ENCODE assay signal across 12 cellular contexts in genomic region chr7:131431289-131431688, GRCh38.
DNase-seq lines count a peak whose midpoint lies in the region; ATAC-seq, FAIRE-seq and TF ChIP-seq lines count a peak whose summit lies in the region.
"Had no signal": no experiment of that assay in that cellular context is flagged by ENCODE, and none has a peak within 500 bp of the region (broad histone marks: within the 10 kb centered on the region; RNA-seq: fewer than 3 reads in every experiment).

No MANE protein-coding gene starts in this region.

- no peak overlapping the region for H3K27ac ChIP-seq in mesendoderm (ENCODE audit: low read depth, low read length)
- H3K27ac ChIP-seq: BLaER1 had no signal

- no peak overlapping the region for H3K9ac ChIP-seq in mesendoderm (ENCODE audit: low read length)
- H3K9ac ChIP-seq: BLaER1 had no signal

- no peak overlapping the region for H2AK5ac ChIP-seq in mesendoderm (ENCODE audit: low read length)

- H3K27me3 ChIP-seq in bronchial epithelial cell (ENCODE audit: control insufficient read depth, insufficient read depth, low read length) (no peaks in the 10 kb centered on the region), mesendoderm (ENCODE audit: insufficient read depth, low read length, poor library complexity) (no peaks in the 10 kb centered on the region)
- H3K27me3 ChIP-seq: BLaER1 had no signal

- H3K4me3 Mint-ChIP-seq in mesothelial cell of epicardium = no peak overlapping the region
- H3K4me3 Mint-ChIP-seq: activated B cell treated with CpG ODN at 0.5 μM for 24 hours had no signal

- no peak overlapping the region for H4K8ac ChIP-seq in mesendoderm (ENCODE audit: low read depth, low read length)

- H3K27ac Mint-ChIP-seq in mesothelial cell of epicardium = peak overlapping the region; percentile 25
- H3K27ac Mint-ChIP-seq: activated B cell treated with CpG ODN at 0.5 μM for 24 hours had no signal

- no peak overlapping the region for H3K23ac ChIP-seq in mesendoderm (ENCODE audit: low read length)

- peaks cover 7% of the 10 kb centered on the region for H3K4me1 Mint-ChIP-seq in mesothelial cell of epicardium
- H3K4me1 Mint-ChIP-seq: activated B cell treated with CpG ODN at 0.5 μM for 24 hours had no signal

- ATAC-seq in HG03159 (IDR thresholded peaks at IDR 0.05; ENCODE audit: unreplicated experiment) = no peak

- no peak overlapping the region for H3K4me2 ChIP-seq in mesendoderm (ENCODE audit: low read length)
- H3K4me2 ChIP-seq: BLaER1 had no signal

- H3K56ac ChIP-seq in mesendoderm (ENCODE audit: low read length) = no peak overlapping the region

- no CpG with 5 or more reads among the region's 3 CpGs for WGBS in mesendoderm (ENCODE audit: extremely low coverage, insufficient coverage, low lambda C conversion rate)

- no peak overlapping the region for H2BK15ac ChIP-seq in mesendoderm (replicated peaks; ENCODE audit: low read depth)

- H3K79me1 ChIP-seq in mesendoderm (ENCODE audit: low read length) = no peaks in the 10 kb centered on the region

- H4K5ac ChIP-seq in mesendoderm (ENCODE audit: low read length) = no peak overlapping the region

- DNase-seq in Ammon's horn (ENCODE audit: low spot score) = peak; percentile 86
- peak; percentile 93 for DNase-seq in NCI-H2107 treated with DMSO at 0.1 percent for 48 hours (lab: John Stamatoyannopoulos, UW; ENCODE audit: unreplicated experiment)
- DNase-seq in bronchial epithelial cell (ENCODE audit: low read depth) = peak; percentile 97
- no peak for DNase-seq in mesothelial cell of epicardium (ENCODE audit: low spot score in 2 of 2, unreplicated experiment in 2 of 2)
- DNase-seq in activated CD4-positive, CD25-positive, alpha-beta regulatory T cell (lab: John Stamatoyannopoulos, UW) = no peak
- DNase-seq in mesendoderm = no peak
- no peak for DNase-seq in kidney glomerular epithelial cell (lab: John Stamatoyannopoulos, UW)
- DNase-seq: activated B cell treated with CpG ODN at 0.5 μM for 24 hours; NCI-H1694; stimulated activated naive CD4-positive, alpha-beta T cell treated with Interleukin-2 at 50 U/mL for 16 hours had no signal

- no peak for TF ChIP-seq CTCF in bronchial epithelial cell (IDR thresholded peaks at IDR 0.05; ENCODE audit: insufficient read depth, low read length, severe bottlenecking)
- no peak for TF ChIP-seq CTCF in mesothelial cell of epicardium (IDR thresholded peaks at IDR 0.05; ENCODE audit: unreplicated experiment)

- no peak overlapping the region for H3K4me3 ChIP-seq in bronchial epithelial cell (ENCODE audit: low read depth, low read length)
- H3K4me3 ChIP-seq in mesendoderm (ENCODE audit: low read length) = no peak overlapping the region
- H3K4me3 ChIP-seq: BLaER1 had no signal

- peaks cover 7% of the 10 kb centered on the region for H3K9me3 Mint-ChIP-seq in mesothelial cell of epicardium
- H3K9me3 Mint-ChIP-seq: activated B cell treated with CpG ODN at 0.5 μM for 24 hours had no signal

- H3K18ac ChIP-seq in mesendoderm (ENCODE audit: low read length) = no peak overlapping the region

- no peak overlapping the region for H3K4ac ChIP-seq in mesendoderm (ENCODE audit: low read depth, low read length)

- peak; percentile 81 for FAIRE-seq in bronchial epithelial cell (lab: Jason Lieb, UNC)

- no peak overlapping the region for H2BK5ac ChIP-seq in mesendoderm (ENCODE audit: low read length)

- no peak overlapping the region for H2BK120ac ChIP-seq in mesendoderm (ENCODE audit: low read depth, low read length)

- H3K27me3 Mint-ChIP-seq in mesothelial cell of epicardium (ENCODE audit: low read depth) = no peaks in the 10 kb centered on the region
- H3K27me3 Mint-ChIP-seq: activated B cell treated with CpG ODN at 0.5 μM for 24 hours had no signal

- peaks cover 32% of the 10 kb centered on the region for H3K36me3 Mint-ChIP-seq in mesothelial cell of epicardium

- H3K79me2 ChIP-seq in mesendoderm (ENCODE audit: control insufficient read depth, insufficient read depth, low read length) = no peaks in the 10 kb centered on the region

- no peaks in the 10 kb centered on the region for H3K4me1 ChIP-seq in mesendoderm (ENCODE audit: control insufficient read depth, low read depth, low read length)
- H3K4me1 ChIP-seq: BLaER1 had no signal

- H3K36me3 ChIP-seq in bronchial epithelial cell (ENCODE audit: control insufficient read depth, insufficient read depth, low read length) (no peaks in the 10 kb centered on the region), mesendoderm (ENCODE audit: control insufficient read depth, insufficient read depth, low read length) (no peaks in the 10 kb centered on the region)

Comparison
In these comparisons a context has a peak if more than half of its experiments do, and no peak if none do; other contexts are left out.
1. DNase-seq: peak in Ammon's horn (single experiment), NCI-H2107 treated with DMSO at 0.1 percent for 48 hours (single experiment) and bronchial epithelial cell (single experiment); none in mesothelial cell of epicardium (0 of 2), activated CD4-positive, CD25-positive, alpha-beta regulatory T cell (0 of 4), mesendoderm (single experiment) and kidney glomerular epithelial cell (single experiment).